In the genomic region with DNA sequence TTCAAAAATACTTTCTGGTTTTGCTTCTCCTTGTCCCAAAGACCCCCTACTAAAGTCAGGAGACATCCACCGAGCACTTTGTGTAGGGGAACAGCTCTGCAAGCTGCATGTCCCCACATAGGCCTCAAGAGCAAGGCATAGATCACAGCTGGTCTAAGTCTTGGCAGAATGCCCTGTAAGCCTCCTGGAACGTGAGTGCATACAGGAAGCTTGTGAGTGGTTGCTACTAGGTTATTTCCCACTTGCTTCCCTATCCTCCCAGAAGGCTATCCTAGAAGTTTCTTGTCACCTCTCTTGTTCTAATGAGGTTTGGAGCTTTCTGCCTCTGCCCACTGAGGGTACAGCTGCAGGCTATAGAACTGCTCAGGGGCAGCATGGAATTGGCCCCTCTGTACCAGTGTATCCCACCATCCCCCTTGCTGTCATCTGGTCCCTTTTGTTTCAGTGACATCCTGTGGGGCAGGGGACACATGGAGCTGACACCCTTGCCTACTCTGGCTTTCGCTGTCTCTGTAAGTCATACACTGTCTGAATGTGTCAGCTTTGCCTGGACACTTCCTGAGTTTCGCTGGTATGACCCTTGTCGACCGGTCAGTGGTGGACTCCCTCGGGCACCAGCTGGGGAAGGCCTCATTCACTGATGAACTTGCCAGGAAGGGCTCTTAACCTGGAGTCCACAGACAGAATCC, we compare ENCODE assay signal across 1 cellular context.
TF ChIP-seq lines count a peak whose summit lies in the region.

No MANE protein-coding gene starts in this region.

TF ChIP-seq in IMR-90, 13 proteins besides CTCF, POLR2A, EP300 and RAD21:
- TF ChIP-seq BHLHE40 (IDR thresholded peaks at IDR 0.05; ENCODE audit: low read depth, low read length) = peak; percentile 45; the same call in 1 of the 2 replicates
- no peak for TF ChIP-seq RFX5 (IDR thresholded peaks at IDR 0.05; ENCODE audit: low read depth, low read length)
TF ChIP-seq in IMR-90: peak in this region for 1.
